Comparison of ENCODE assay signal across 1 cellular context in the genomic region with DNA sequence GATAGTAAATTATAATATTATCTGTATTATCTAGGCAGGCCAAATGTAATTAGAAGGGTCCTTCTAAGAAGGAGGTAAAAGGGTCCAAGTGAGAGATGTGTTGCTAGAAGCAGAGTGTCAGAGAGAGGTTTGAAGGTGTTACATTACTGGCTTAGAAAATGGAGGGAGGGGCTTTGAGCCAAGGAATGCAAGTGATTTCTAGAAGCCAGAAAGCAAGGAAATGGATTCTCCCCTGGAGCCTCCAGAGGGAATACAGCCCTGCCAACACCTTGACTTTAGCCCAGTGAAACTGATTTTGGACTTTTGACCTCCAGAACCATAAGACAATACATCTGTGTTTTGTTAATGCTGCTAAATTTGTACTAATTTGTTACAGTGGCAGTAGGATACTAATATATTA.
TF ChIP-seq lines count a peak whose summit lies in the region.

No MANE protein-coding gene starts in this region.

TF ChIP-seq in GM23338, 12 proteins besides CTCF, POLR2A, EP300 and RAD21 (continued from another document):
- TF ChIP-seq, protein P1, sequence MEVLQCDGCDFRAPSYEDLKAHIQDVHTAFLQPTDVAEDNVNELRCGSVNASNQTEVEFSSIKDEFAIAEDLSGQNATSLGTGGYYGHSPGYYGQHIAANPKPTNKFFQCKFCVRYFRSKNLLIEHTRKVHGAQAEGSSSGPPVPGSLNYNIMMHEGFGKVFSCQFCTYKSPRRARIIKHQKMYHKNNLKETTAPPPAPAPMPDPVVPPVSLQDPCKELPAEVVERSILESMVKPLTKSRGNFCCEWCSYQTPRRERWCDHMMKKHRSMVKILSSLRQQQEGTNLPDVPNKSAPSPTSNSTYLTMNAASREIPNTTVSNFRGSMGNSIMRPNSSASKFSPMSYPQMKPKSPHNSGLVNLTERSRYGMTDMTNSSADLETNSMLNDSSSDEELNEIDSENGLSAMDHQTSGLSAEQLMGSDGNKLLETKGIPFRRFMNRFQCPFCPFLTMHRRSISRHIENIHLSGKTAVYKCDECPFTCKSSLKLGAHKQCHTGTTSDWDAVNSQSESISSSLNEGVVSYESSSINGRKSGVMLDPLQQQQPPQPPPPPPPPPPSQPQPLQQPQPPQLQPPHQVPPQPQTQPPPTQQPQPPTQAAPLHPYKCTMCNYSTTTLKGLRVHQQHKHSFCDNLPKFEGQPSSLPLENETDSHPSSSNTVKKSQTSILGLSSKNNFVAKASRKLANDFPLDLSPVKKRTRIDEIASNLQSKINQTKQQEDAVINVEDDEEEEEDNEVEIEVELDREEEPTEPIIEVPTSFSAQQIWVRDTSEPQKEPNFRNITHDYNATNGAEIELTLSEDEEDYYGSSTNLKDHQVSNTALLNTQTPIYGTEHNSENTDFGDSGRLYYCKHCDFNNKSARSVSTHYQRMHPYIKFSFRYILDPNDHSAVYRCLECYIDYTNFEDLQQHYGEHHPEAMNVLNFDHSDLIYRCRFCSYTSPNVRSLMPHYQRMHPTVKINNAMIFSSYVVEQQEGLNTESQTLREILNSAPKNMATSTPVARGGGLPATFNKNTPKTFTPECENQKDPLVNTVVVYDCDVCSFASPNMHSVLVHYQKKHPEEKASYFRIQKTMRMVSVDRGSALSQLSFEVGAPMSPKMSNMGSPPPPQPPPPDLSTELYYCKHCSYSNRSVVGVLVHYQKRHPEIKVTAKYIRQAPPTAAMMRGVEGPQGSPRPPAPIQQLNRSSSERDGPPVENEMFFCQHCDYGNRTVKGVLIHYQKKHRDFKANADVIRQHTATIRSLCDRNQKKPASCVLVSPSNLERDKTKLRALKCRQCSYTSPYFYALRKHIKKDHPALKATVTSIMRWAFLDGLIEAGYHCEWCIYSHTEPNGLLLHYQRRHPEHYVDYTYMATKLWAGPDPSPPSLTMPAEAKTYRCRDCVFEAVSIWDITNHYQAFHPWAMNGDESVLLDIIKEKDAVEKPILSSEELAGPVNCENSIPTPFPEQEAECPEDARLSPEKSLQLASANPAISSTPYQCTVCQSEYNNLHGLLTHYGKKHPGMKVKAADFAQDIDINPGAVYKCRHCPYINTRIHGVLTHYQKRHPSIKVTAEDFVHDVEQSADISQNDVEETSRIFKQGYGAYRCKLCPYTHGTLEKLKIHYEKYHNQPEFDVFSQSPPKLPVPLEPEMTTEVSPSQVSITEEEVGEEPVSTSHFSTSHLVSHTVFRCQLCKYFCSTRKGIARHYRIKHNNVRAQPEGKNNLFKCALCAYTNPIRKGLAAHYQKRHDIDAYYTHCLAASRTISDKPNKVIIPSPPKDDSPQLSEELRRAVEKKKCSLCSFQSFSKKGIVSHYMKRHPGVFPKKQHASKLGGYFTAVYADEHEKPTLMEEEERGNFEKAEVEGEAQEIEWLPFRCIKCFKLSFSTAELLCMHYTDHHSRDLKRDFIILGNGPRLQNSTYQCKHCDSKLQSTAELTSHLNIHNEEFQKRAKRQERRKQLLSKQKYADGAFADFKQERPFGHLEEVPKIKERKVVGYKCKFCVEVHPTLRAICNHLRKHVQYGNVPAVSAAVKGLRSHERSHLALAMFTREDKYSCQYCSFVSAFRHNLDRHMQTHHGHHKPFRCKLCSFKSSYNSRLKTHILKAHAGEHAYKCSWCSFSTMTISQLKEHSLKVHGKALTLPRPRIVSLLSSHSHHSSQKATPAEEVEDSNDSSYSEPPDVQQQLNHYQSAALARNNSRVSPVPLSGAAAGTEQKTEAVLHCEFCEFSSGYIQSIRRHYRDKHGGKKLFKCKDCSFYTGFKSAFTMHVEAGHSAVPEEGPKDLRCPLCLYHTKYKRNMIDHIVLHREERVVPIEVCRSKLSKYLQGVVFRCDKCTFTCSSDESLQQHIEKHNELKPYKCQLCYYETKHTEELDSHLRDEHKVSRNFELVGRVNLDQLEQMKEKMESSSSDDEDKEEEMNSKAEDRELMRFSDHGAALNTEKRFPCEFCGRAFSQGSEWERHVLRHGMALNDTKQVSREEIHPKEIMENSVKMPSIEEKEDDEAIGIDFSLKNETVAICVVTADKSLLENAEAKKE (CRISPR knock-in tag; IDR thresholded peaks at IDR 0.05) = no peak
- TF ChIP-seq, protein P2, sequence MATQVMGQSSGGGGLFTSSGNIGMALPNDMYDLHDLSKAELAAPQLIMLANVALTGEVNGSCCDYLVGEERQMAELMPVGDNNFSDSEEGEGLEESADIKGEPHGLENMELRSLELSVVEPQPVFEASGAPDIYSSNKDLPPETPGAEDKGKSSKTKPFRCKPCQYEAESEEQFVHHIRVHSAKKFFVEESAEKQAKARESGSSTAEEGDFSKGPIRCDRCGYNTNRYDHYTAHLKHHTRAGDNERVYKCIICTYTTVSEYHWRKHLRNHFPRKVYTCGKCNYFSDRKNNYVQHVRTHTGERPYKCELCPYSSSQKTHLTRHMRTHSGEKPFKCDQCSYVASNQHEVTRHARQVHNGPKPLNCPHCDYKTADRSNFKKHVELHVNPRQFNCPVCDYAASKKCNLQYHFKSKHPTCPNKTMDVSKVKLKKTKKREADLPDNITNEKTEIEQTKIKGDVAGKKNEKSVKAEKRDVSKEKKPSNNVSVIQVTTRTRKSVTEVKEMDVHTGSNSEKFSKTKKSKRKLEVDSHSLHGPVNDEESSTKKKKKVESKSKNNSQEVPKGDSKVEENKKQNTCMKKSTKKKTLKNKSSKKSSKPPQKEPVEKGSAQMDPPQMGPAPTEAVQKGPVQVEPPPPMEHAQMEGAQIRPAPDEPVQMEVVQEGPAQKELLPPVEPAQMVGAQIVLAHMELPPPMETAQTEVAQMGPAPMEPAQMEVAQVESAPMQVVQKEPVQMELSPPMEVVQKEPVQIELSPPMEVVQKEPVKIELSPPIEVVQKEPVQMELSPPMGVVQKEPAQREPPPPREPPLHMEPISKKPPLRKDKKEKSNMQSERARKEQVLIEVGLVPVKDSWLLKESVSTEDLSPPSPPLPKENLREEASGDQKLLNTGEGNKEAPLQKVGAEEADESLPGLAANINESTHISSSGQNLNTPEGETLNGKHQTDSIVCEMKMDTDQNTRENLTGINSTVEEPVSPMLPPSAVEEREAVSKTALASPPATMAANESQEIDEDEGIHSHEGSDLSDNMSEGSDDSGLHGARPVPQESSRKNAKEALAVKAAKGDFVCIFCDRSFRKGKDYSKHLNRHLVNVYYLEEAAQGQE (IDR thresholded peaks at IDR 0.05; ENCODE audit: unreplicated experiment) = no peak
- TF ChIP-seq NANOG (IDR thresholded peaks at IDR 0.05; ENCODE audit: borderline replicate concordance) (no peak), STAT1 (IDR thresholded peaks at IDR 0.05; ENCODE audit: unreplicated experiment) (no peak), EZH2phosphoT487 (IDR thresholded peaks at IDR 0.05; ENCODE audit: unreplicated experiment) (no peak), EZH2 (IDR thresholded peaks at IDR 0.05; ENCODE audit: low read depth, unreplicated experiment) (no peak), JUNB (IDR thresholded peaks at IDR 0.05; ENCODE audit: unreplicated experiment) (no peak)
- TF ChIP-seq, protein P3, sequence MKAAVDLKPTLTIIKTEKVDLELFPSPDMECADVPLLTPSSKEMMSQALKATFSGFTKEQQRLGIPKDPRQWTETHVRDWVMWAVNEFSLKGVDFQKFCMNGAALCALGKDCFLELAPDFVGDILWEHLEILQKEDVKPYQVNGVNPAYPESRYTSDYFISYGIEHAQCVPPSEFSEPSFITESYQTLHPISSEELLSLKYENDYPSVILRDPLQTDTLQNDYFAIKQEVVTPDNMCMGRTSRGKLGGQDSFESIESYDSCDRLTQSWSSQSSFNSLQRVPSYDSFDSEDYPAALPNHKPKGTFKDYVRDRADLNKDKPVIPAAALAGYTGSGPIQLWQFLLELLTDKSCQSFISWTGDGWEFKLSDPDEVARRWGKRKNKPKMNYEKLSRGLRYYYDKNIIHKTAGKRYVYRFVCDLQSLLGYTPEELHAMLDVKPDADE (IDR thresholded peaks at IDR 0.05) = no peak
